Comparison of ENCODE assay signal across 8 cellular contexts in genomic region chr4:157045507-157046127, GRCh38. TPM values are rescaled to one million over a fixed set of nuclear protein-coding genes. Genes with fewer than 3 reads are reported as not detected.
DNase-seq lines count a peak whose midpoint lies in the region; ATAC-seq and TF ChIP-seq lines count a peak whose summit lies in the region.

No MANE protein-coding gene starts in this region.

- no peaks in the 10 kb centered on the region for H3K9me3 ChIP-seq in AG04450 (ENCODE audit: control insufficient read depth, insufficient read depth, low read length)

- POLR2A ChIA-PET in AG04450 (lab: Yijun Ruan, JAX), result interaction anchor here (0.7 to 1.1 kb wide), 6 partner anchors 46 to 83 kb away, joined by 3 to 6 read pairs (median 4); no protein-coding TSS in a partner anchor

- H3K4me3 Mint-ChIP-seq in activated T-helper 2 cell treated with anti-CD3 and anti-CD28 coated beads, Interferon-gamma antibody, Interleukin-2, Interleukin-4, amounts not matched to agents 10 μg/mL and 5 μg/mL and 100 μg/mL, durations not matched to agents 14 hours and 24 hours and 36 hours (ENCODE audit: low read depth), result no peak overlapping the region

- in situ Hi-C loops in T47D (cut with HindIII; ENCODE audit: low pct_unique_long_range_greater_than_20kb, low sequenced_read_pairs), result no loop called here

- intact Hi-C loops in activated T-helper 2 cell treated with anti-CD3 and anti-CD28 coated beads, Interferon-gamma antibody, Interleukin-2, Interleukin-4, amounts not matched to agents 10 μg/mL and 5 μg/mL and 100 μg/mL, durations not matched to agents 14 hours and 24 hours and 36 hours (cut with micrococcal nuclease), result no loop called here

- H3K27ac ChIP-seq in AG04450 (ENCODE audit: low read depth, low read length), result no peak overlapping the region

- no peaks in the 10 kb centered on the region for H3K4me1 Mint-ChIP-seq in activated T-helper 2 cell treated with anti-CD3 and anti-CD28 coated beads, Interferon-gamma antibody, Interleukin-2, Interleukin-4, amounts not matched to agents 10 μg/mL and 5 μg/mL and 100 μg/mL, durations not matched to agents 14 hours and 24 hours and 36 hours (ENCODE audit: low read depth)

- no peak overlapping the region for H3K27ac Mint-ChIP-seq in activated T-helper 2 cell treated with anti-CD3 and anti-CD28 coated beads, Interferon-gamma antibody, Interleukin-2, Interleukin-4, amounts not matched to agents 10 μg/mL and 5 μg/mL and 100 μg/mL, durations not matched to agents 14 hours and 24 hours and 36 hours

- peak; percentile 61 for DNase-seq in AG04450 (ENCODE audit: low read depth, low spot score)
- DNase-seq in NCI-H2227 (lab: John Stamatoyannopoulos, UW; ENCODE audit: unreplicated experiment), result peak; percentile 44
- DNase-seq in T47D (ENCODE audit: low read depth in 1 of 2, low spot score in 1 of 2), result peak; percentile 21 to 78
- no peak for DNase-seq in left lobe of liver (ENCODE audit: low spot score)
- DNase-seq in activated CD4-positive, alpha-beta T cell treated with anti-CD3 and anti-CD28 coated beads, Interleukin-2, amount 50 U/mL, for 1 hour, result no peak
- no peak for DNase-seq in activated T-helper 2 cell treated with anti-CD3 and anti-CD28 coated beads, Interferon-gamma antibody, Interleukin-2, Interleukin-4, amounts not matched to agents 10 μg/mL and 5 μg/mL and 100 μg/mL, durations not matched to agents 14 hours and 24 hours and 36 hours (ENCODE audit: low spot score)

- H3K4me3 ChIP-seq in AG04450 (ENCODE audit: low read depth, low read length), result no peak overlapping the region

- ATAC-seq in GM18511 (IDR thresholded peaks at IDR 0.05; ENCODE audit: unreplicated experiment) (peak; percentile 85), HG03039 (IDR thresholded peaks at IDR 0.05; ENCODE audit: unreplicated experiment) (peak; percentile 58), left lobe of liver (peak; percentile 100)

- no peaks in the 10 kb centered on the region for H3K27me3 ChIP-seq in AG04450 (ENCODE audit: control insufficient read depth, insufficient read depth, low read length)

- peak; percentile 89 for TF ChIP-seq CTCF in AG04450 (IDR thresholded peaks at IDR 0.05; ENCODE audit: low read depth, low read length)

- H3K27me3 Mint-ChIP-seq in activated T-helper 2 cell treated with anti-CD3 and anti-CD28 coated beads, Interferon-gamma antibody, Interleukin-2, Interleukin-4, amounts not matched to agents 10 μg/mL and 5 μg/mL and 100 μg/mL, durations not matched to agents 14 hours and 24 hours and 36 hours (ENCODE audit: low read depth), result no peaks in the 10 kb centered on the region

- no peaks in the 10 kb centered on the region for H3K9me3 Mint-ChIP-seq in activated T-helper 2 cell treated with anti-CD3 and anti-CD28 coated beads, Interferon-gamma antibody, Interleukin-2, Interleukin-4, amounts not matched to agents 10 μg/mL and 5 μg/mL and 100 μg/mL, durations not matched to agents 14 hours and 24 hours and 36 hours

- CTCF ChIA-PET in AG04450 (lab: Charles Lee), result interaction anchor here (0.5 to 2.1 kb wide), 53 partner anchors 9 to 1277 kb away, joined by 3 to 53 read pairs (median 4); partner anchors contain the start of genes GLRB and PDGFC

- H3K36me3 Mint-ChIP-seq in activated T-helper 2 cell treated with anti-CD3 and anti-CD28 coated beads, Interferon-gamma antibody, Interleukin-2, Interleukin-4, amounts not matched to agents 10 μg/mL and 5 μg/mL and 100 μg/mL, durations not matched to agents 14 hours and 24 hours and 36 hours (ENCODE audit: low read depth), result no peaks in the 10 kb centered on the region

RNA-seq across cellular contexts. Expression of gene GLRB, which starts 30.3 kb away (rescaled TPM):
- 8.3 and 11.8 TPM in 2 replicates for polyA plus RNA-seq in AG04450 (2011; rRNA removed)
- polyA minus RNA-seq in AG04450 (2011; rRNA and poly(A)+ RNA removed), result 3.5 and 4.1 TPM in 2 replicates
- 0.20 TPM for total RNA-seq in left lobe of liver
- not detected in 2 replicates for total RNA-seq in activated T-helper 2 cell treated with anti-CD3 and anti-CD28 coated beads, Interferon-gamma antibody, Interleukin-2, Interleukin-4, amounts not matched to agents 10 μg/mL and 5 μg/mL and 100 μg/mL, durations not matched to agents 14 hours and 24 hours and 36 hours

Comparison
In these comparisons a context has a peak if more than half of its experiments do, and no peak if none do; other contexts are left out.
1. DNase-seq: peak in AG04450 (single experiment), NCI-H2227 (single experiment) and T47D (2 of 2); none in left lobe of liver (single experiment), activated CD4-positive, alpha-beta T cell treated with anti-CD3 and anti-CD28 coated beads, Interleukin-2, amount 50 U/mL, for 1 hour (single experiment) and activated T-helper 2 cell treated with anti-CD3 and anti-CD28 coated beads, Interferon-gamma antibody, Interleukin-2, Interleukin-4, amounts not matched to agents 10 μg/mL and 5 μg/mL and 100 μg/mL, durations not matched to agents 14 hours and 24 hours and 36 hours (single experiment).
2. Peak in every context shown above with its lines, with median percentiles within 50 percentile points of each other: ATAC-seq.